In the genomic region with DNA sequence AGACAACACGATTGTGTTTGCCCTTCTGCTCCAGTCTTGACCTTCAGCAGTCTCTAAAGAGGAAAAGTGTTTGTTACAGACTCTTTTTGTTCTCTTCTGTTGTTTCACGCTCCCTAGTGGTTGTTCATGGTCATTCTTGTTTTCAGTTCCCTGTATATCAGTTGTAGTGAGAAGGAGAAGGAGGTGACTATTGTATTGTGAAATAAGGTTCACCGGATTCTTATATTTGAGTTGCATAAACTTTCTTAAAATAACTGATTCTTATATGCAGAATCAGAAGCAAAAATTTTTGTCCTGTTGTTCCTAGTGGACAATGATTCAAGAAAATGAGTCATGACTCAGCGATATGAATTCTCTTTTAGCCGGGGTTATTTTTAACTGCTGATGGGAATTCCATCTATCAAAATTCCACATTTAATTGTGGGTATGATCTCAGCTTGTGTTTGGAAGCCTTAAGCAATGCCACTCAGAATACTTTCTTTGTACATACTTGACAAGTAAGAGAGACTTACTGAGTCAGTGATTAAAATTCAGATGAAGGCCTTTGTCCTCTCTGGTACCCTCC, we compare ENCODE assay signal across 8 cellular contexts.
DNase-seq lines count a peak whose midpoint lies in the region; TF ChIP-seq lines count a peak whose summit lies in the region.

No MANE protein-coding gene starts in this region.

- peaks cover 3% of the 10 kb centered on the region for H3K27me3 Mint-ChIP-seq in nephron progenitor cell (ENCODE audit: low read depth, poor library complexity)

- peaks cover 28 to 51% (median 47%) of the 10 kb centered on the region in 4 donors for H3K4me1 ChIP-seq in esophagus muscularis mucosa

- H3K9me3 ChIP-seq in esophagus muscularis mucosa = no peaks in the 10 kb centered on the region
- no peaks in the 10 kb centered on the region for H3K9me3 ChIP-seq in MG63

- H3K36me3 Mint-ChIP-seq in nephron progenitor cell (ENCODE audit: low read depth) = no peaks in the 10 kb centered on the region

- H3K27me3 ChIP-seq in esophagus muscularis mucosa (no peaks in the 10 kb centered on the region), MG63 (no peaks in the 10 kb centered on the region)

- CTCF ChIA-PET in HEK293T (lab: Yijun Ruan, JAX) = interaction anchor here (0.6 to 1.6 kb wide), 3 partner anchors 12 to 157 kb away, joined by 3 to 5 read pairs (median 4); no protein-coding TSS in a partner anchor

- POLR2A ChIA-PET in HEK293T (lab: Yijun Ruan, JAX) = no interaction called here

- WGBS in esophagus muscularis mucosa = 23% methylated on average over 5 of the region's 5 CpGs

- peak overlapping the region; percentile 42 to 65 (median 52) for H3K27ac ChIP-seq in esophagus muscularis mucosa (replicated peaks in 1 of 4)

- no peak for TF ChIP-seq EP300 in esophagus muscularis mucosa (IDR thresholded peaks at IDR 0.05)

- H3K4me3 ChIP-seq in esophagus muscularis mucosa = no peak overlapping the region
- no peak overlapping the region for H3K4me3 ChIP-seq in MG63

- TF ChIP-seq CTCF in esophagus muscularis mucosa (IDR thresholded peaks at IDR 0.05) = peak; percentile 20 to 50 (median 32)
- TF ChIP-seq CTCF in nephron progenitor cell (IDR thresholded peaks at IDR 0.05) = peak; percentile 36

- H3K27ac Mint-ChIP-seq in nephron progenitor cell = peak overlapping the region; percentile 4

- no peaks in the 10 kb centered on the region for H3K9me3 Mint-ChIP-seq in nephron progenitor cell

- TF ChIP-seq POLR2A in esophagus muscularis mucosa (IDR thresholded peaks at IDR 0.05; ENCODE audit: low read depth) = no peak

- H3K36me3 ChIP-seq in esophagus muscularis mucosa (no peaks in the 10 kb centered on the region), MG63 (no peaks in the 10 kb centered on the region; the same call in 1 of the 2 replicates)

- peaks cover 35% of the 10 kb centered on the region for H3K4me1 Mint-ChIP-seq in nephron progenitor cell

- no peak overlapping the region for H3K4me3 Mint-ChIP-seq in nephron progenitor cell

- DNase-seq in CD1c-positive myeloid dendritic cell (ENCODE audit: extremely low spot score) = peak; percentile 74
- peak; percentile 24 for DNase-seq in HEK293T (ENCODE audit: extremely low spot score)
- peak; percentile 2 for DNase-seq in OCI-M2 (lab: John Stamatoyannopoulos, UW; ENCODE audit: unreplicated experiment)
- no peak for DNase-seq in esophagus muscularis mucosa (ENCODE audit: extremely low spot score)
- DNase-seq in nephron progenitor cell = no peak
- DNase-seq in MG63 = no peak
- DNase-seq in NCI-H345 (lab: John Stamatoyannopoulos, UW) = no peak
- DNase-seq in activated CD4-positive, alpha-beta T cell treated with anti-CD3 and anti-CD28 coated beads, Interleukin-2, amount 50 U/mL, for 1 hour = no peak

- intact Hi-C loops in esophagus muscularis mucosa (cut with DNase I) = no loop called here

TF ChIP-seq in HEK293T, 16 proteins besides CTCF, POLR2A, EP300 and RAD21:
- TF ChIP-seq FOXM1 (IDR thresholded peaks at IDR 0.05; ENCODE audit: borderline replicate concordance) (no peak), TARDBP (IDR thresholded peaks at IDR 0.05) (no peak), ARNT (IDR thresholded peaks at IDR 0.05) (no peak), BHLHE40 (IDR thresholded peaks at IDR 0.05; ENCODE audit: borderline replicate concordance) (no peak)

Comparison
In these comparisons a context has a peak if more than half of its experiments do, and no peak if none do; other contexts are left out.
1. DNase-seq: peak in CD1c-positive myeloid dendritic cell (single experiment), HEK293T (single experiment) and OCI-M2 (single experiment); none in esophagus muscularis mucosa (single experiment), nephron progenitor cell (single experiment), MG63 (single experiment), NCI-H345 (single experiment) and activated CD4-positive, alpha-beta T cell treated with anti-CD3 and anti-CD28 coated beads, Interleukin-2, amount 50 U/mL, for 1 hour (single experiment).